Comparison of ENCODE assay signal across 14 cellular contexts in genomic region chr16:1106659-1107058, GRCh38. TPM values are rescaled to one million over a fixed set of nuclear protein-coding genes. Genes with fewer than 3 reads are reported as not detected.
DNase-seq lines count a peak whose midpoint lies in the region; TF ChIP-seq lines count a peak whose summit lies in the region.
"Had no signal": no experiment of that assay in that cellular context is flagged by ENCODE, and none has a peak within 500 bp of the region (broad histone marks: within the 10 kb centered on the region; RNA-seq: fewer than 3 reads in every experiment).

No MANE protein-coding gene starts in this region.

- TF ChIP-seq CTCF in HFFc6 (IDR thresholded peaks at IDR 0.05) (peak; percentile 9), VCaP (conservative IDR thresholded peaks at IDR 0.05) (peak; percentile 19; the same call in 1 of the 2 replicates), progenitor cell of endocrine pancreas (IDR thresholded peaks at IDR 0.05; ENCODE audit: unreplicated experiment) (peak; percentile 5), A673 (conservative IDR thresholded peaks at IDR 0.05; ENCODE audit: low read depth, low read length) (no peak)

- no peak overlapping the region for H3K4me3 Mint-ChIP-seq in HFFc6
- H3K4me3 Mint-ChIP-seq in progenitor cell of endocrine pancreas (ENCODE audit: low read depth): no peak overlapping the region
- H3K4me3 Mint-ChIP-seq: B cell; CD8-positive, alpha-beta T cell had no signal

- no peaks in the 10 kb centered on the region for H3K9me3 ChIP-seq in A673 (ENCODE audit: low read depth, low read length, poor library complexity, severe bottlenecking)
- H3K9me3 ChIP-seq: Caco-2 had no signal

- no TSS peak for BruUV-seq in A673 (replicated peaks; lab: Mats Ljungman, UMichigan)

- H3K36me3 Mint-ChIP-seq in HFFc6 (ENCODE audit: low read depth) (no peaks in the 10 kb centered on the region), progenitor cell of endocrine pancreas (ENCODE audit: insufficient read depth) (no peaks in the 10 kb centered on the region)
- H3K36me3 Mint-ChIP-seq: CD8-positive, alpha-beta T cell had no signal

- H3K4me3 ChIP-seq in A673 (ENCODE audit: low read depth, low read length, poor library complexity, severe bottlenecking): no peak overlapping the region
- H3K4me3 ChIP-seq: K562 had no signal

- H3K9me3 Mint-ChIP-seq in HFFc6: no peaks in the 10 kb centered on the region
- H3K9me3 Mint-ChIP-seq in progenitor cell of endocrine pancreas (ENCODE audit: low read depth): no peaks in the 10 kb centered on the region
- H3K9me3 Mint-ChIP-seq: CD8-positive, alpha-beta T cell had no signal

- peaks cover 34% of the 10 kb centered on the region for H3K27me3 Mint-ChIP-seq in HFFc6 (ENCODE audit: insufficient read depth)
- H3K27me3 Mint-ChIP-seq in progenitor cell of endocrine pancreas: peaks cover 27% of the 10 kb centered on the region

- DNase-seq in NCI-H82 (lab: John Stamatoyannopoulos, UW) (peak; percentile 23), NCI-H82 treated with DMSO at 0.1 percent for 48 hours (lab: John Stamatoyannopoulos, UW; ENCODE audit: unreplicated experiment) (no peak), HFFc6 (no peak), progenitor cell of endocrine pancreas (ENCODE audit: low spot score, unreplicated experiment) (no peak), OCI-M2 (lab: John Stamatoyannopoulos, UW; ENCODE audit: unreplicated experiment) (no peak), GOT3 (lab: John Stamatoyannopoulos, UW) (no peak), A673 (ENCODE audit: low spot score) (no peak)

- H3K27ac Mint-ChIP-seq in HFFc6 (no peak overlapping the region), progenitor cell of endocrine pancreas (no peak overlapping the region)
- H3K27ac Mint-ChIP-seq: B cell; CD8-positive, alpha-beta T cell had no signal

- POLR2A ChIA-PET in A673 (lab: Charles Lee; ENCODE audit: low non-redundant PET): no interaction called here

- H3K27ac ChIP-seq in VCaP (no peak overlapping the region), A673 (ENCODE audit: low read depth, low read length, poor library complexity, severe bottlenecking) (no peak overlapping the region)
- H3K27ac ChIP-seq: HL-60 had no signal

- no peaks in the 10 kb centered on the region for H3K27me3 ChIP-seq in A673 (replicated peaks; ENCODE audit: insufficient read depth, low read depth, low read length, poor library complexity)

- CTCF ChIA-PET in A673 (lab: Charles Lee): no interaction called here

- H3K36me3 ChIP-seq in A673 (ENCODE audit: insufficient read depth, low read length, poor library complexity, severe bottlenecking): no peaks in the 10 kb centered on the region

- H3K4me1 Mint-ChIP-seq in HFFc6 (ENCODE audit: low read depth) (no peaks in the 10 kb centered on the region), progenitor cell of endocrine pancreas (ENCODE audit: low read depth) (no peaks in the 10 kb centered on the region)
- H3K4me1 Mint-ChIP-seq: B cell had no signal

- intact Hi-C loops in A673 (cut with micrococcal nuclease; ENCODE audit: unreplicated experiment): loop anchor here (1.0 kb wide), 1 partner anchor 88 kb away; no protein-coding TSS in a partner anchor

- H3K4me1 ChIP-seq in A673 (ENCODE audit: insufficient read depth, low read length, poor library complexity, severe bottlenecking): peaks cover 4% of the 10 kb centered on the region

RNA-seq across cellular contexts. Expression of gene C1QTNF8, which starts 10.6 kb away (rescaled TPM):
- not detected for total RNA-seq in HFFc6 (2021; fragmentation: NEBNext Ultra II Directional; extraction: Animal tissue kit (Norgen Biotek cat#: 25700))
- total RNA-seq in progenitor cell of endocrine pancreas: not detected in 2 replicates
- not detected in 2 replicates for total RNA-seq in A673 (2021)
- total RNA-seq: B cell; Caco-2; CD8-positive, alpha-beta T cell; H1; K562 had no signal

RNA-seq across cellular contexts. Expression of gene SSTR5, which starts 34.1 kb away (rescaled TPM):
- not detected for total RNA-seq in HFFc6 (2021; fragmentation: NEBNext Ultra II Directional; extraction: Animal tissue kit (Norgen Biotek cat#: 25700))
- 1.0 and 1.4 TPM in 2 replicates for total RNA-seq in progenitor cell of endocrine pancreas
- total RNA-seq in A673 (2021): not detected in 2 replicates
- total RNA-seq: B cell; CD8-positive, alpha-beta T cell; K562 had no signal

RNA-seq across cellular contexts. Expression of gene CACNA1H, which starts 46.2 kb away (rescaled TPM):
- under 1 TPM in 2 of 6 experiments, not detected in 4; 0.03 to 0.05 TPM for total RNA-seq in HFFc6 (2021; fragmentation: NEBNext Ultra II Directional; extraction: Animal tissue kit (Norgen Biotek cat#: 25700))
- total RNA-seq in progenitor cell of endocrine pancreas: 42.3 and 42.8 TPM in 2 replicates
- 19.7 and 25.0 TPM in 2 replicates for total RNA-seq in A673 (2021)

Comparison
In these comparisons a context has a peak if more than half of its experiments do, and no peak if none do; other contexts are left out.
1. RNA of gene CACNA1H, which starts 46.2 kb away (total RNA-seq): 42.3 to 42.8 TPM in progenitor cell of endocrine pancreas and 19.7 to 25.0 TPM in A673; 0.03 to 0.05 TPM in HFFc6; every median in the first group is over 10 times any median in the second.